ENCODE assay signal across 27 cellular contexts in the genomic region with DNA sequence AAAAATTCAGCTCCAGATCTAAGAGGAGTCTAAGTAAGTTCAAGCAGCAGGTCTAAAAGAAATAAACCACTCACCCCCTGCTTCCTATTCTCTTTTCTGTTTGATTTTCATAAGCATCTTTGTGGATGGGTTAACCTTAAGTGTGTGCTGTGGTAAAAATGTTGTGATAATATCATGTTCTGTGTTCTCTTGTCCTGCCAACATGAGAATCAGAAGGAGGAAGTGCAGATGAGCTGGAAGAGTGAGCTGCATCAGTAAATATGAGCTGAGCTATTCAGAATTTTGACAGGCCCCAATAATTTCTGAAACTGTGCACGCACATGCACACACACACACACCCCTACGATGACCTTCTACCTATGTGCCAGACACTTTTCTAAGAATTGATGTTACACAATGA.
"Had no signal": no experiment of that assay in that cellular context is flagged by ENCODE, and none has a peak within 500 bp of the region (broad histone marks: within the 10 kb centered on the region; RNA-seq: fewer than 3 reads in every experiment).

No MANE protein-coding gene starts in this region.

- H3K4me3 Mint-ChIP-seq: activated CD4-positive, alpha-beta memory T cell treated with anti-CD3 and anti-CD28 coated beads, Interleukin-2, amount 10 ng/mL, durations not matched to agents 7 days and 5 days; activated CD4-positive, alpha-beta T cell treated with anti-CD3 and anti-CD28 coated beads, Interleukin-2, amount 10 ng/mL, durations not matched to agents 7 days and 5 days; activated naive CD4-positive, alpha-beta T cell treated with anti-CD3 and anti-CD28 coated beads, Interleukin-2, amount 10 ng/mL, durations not matched to agents 7 days and 5 days; activated naive CD8-positive, alpha-beta T cell treated with anti-CD3 and anti-CD28 coated beads, Interleukin-2, amount 10 ng/mL, durations not matched to agents 7 days and 5 days; activated T-cell treated with anti-CD3 and anti-CD28 coated beads, Interleukin-2, amount 50 U/mL, for 24 hours; activated T-cell treated with anti-CD3 and anti-CD28 coated beads, Interleukin-2, amount 50 U/mL, for 72 hours; central memory CD8-positive, alpha-beta T cell; dendritic cell treated with granulocyte-macrophage colony-stimulating factor and Interleukin-4, amounts not matched to agents 40 ng/mL and 50 ng/mL, for 4 days; effector memory CD8-positive, alpha-beta T cell had no signal

- H3K27me3 Mint-ChIP-seq: activated CD4-positive, alpha-beta memory T cell treated with anti-CD3 and anti-CD28 coated beads, Interleukin-2, amount 10 ng/mL, durations not matched to agents 7 days and 5 days; activated CD4-positive, alpha-beta T cell treated with anti-CD3 and anti-CD28 coated beads, Interleukin-2, amount 10 ng/mL, durations not matched to agents 7 days and 5 days; activated naive CD8-positive, alpha-beta T cell treated with anti-CD3 and anti-CD28 coated beads, Interleukin-2, amount 10 ng/mL, durations not matched to agents 7 days and 5 days; activated T-cell treated with anti-CD3 and anti-CD28 coated beads, Interleukin-2, amount 50 U/mL, for 24 hours; central memory CD8-positive, alpha-beta T cell; dendritic cell treated with granulocyte-macrophage colony-stimulating factor and Interleukin-4, amounts not matched to agents 40 ng/mL and 50 ng/mL, for 4 days; effector memory CD8-positive, alpha-beta T cell had no signal

- H3K27me3 ChIP-seq: brain microvascular endothelial cell, esophagus muscularis mucosa, foreskin keratinocyte, gastrocnemius medialis, heart right ventricle had no signal

- DNase-seq: activated CD4-positive, alpha-beta memory T cell treated with anti-CD3 and anti-CD28 coated beads, Interleukin-2, amount 10 ng/mL, durations not matched to agents 7 days and 5 days; activated CD4-positive, alpha-beta T cell treated with anti-CD3 and anti-CD28 coated beads for 1 hour; activated CD4-positive, alpha-beta T cell treated with anti-CD3 and anti-CD28 coated beads for 4 hours; activated CD4-positive, alpha-beta T cell treated with anti-CD3 and anti-CD28 coated beads, Interleukin-2, amount 10 ng/mL, durations not matched to agents 7 days and 5 days; activated CD4-positive, alpha-beta T cell treated with anti-CD3 and anti-CD28 coated beads, Interleukin-2, amount 50 U/mL, for 4 hours; activated CD8-positive, alpha-beta memory T cell treated with anti-CD3 and anti-CD28 coated beads, Interleukin-2, amount 50 U/mL, for 48 hours; activated gamma-delta T cell; activated naive CD4-positive, alpha-beta T cell; activated naive CD4-positive, alpha-beta T cell treated with anti-CD3 and anti-CD28 coated beads, Interleukin-2, amount 10 ng/mL, durations not matched to agents 7 days and 5 days; activated naive CD8-positive, alpha-beta T cell treated with anti-CD3 and anti-CD28 coated beads, Interleukin-2, amount 10 ng/mL, durations not matched to agents 7 days and 5 days; activated T-cell treated with anti-CD3 and anti-CD28 coated beads for 4 hours; activated T-cell treated with anti-CD3 and anti-CD28 coated beads, Interleukin-2, amount 50 U/mL, for 24 hours; activated T-cell treated with anti-CD3 and anti-CD28 coated beads, Interleukin-2, amount 50 U/mL, for 72 hours; amniotic stem cell; anterior cingulate cortex; brain microvascular endothelial cell; effector CD4-positive, alpha-beta T cell; effector memory CD8-positive, alpha-beta T cell; erythroblast; foreskin keratinocyte; gastrocnemius medialis; heart right ventricle had no signal

- H3K27ac ChIP-seq: brain microvascular endothelial cell, coronary artery, esophagus muscularis mucosa, foreskin keratinocyte, gastrocnemius medialis, heart right ventricle had no signal

- H3K4me1 ChIP-seq: foreskin keratinocyte, gastrocnemius medialis had no signal

- ATAC-seq: activated naive CD4-positive, alpha-beta T cell treated with anti-CD3 and anti-CD28 coated beads, Interleukin-2, amount 50 U/mL, for 72 hours; activated T-cell treated with anti-CD3 and anti-CD28 coated beads, Interleukin-2, amount 50 U/mL, for 72 hours; effector memory CD8-positive, alpha-beta T cell; foreskin keratinocyte; gastrocnemius medialis; heart right ventricle had no signal

- H3K4me3 ChIP-seq: coronary artery, esophagus muscularis mucosa, gastrocnemius medialis, heart right ventricle had no signal

- H3K27ac Mint-ChIP-seq: activated CD4-positive, alpha-beta memory T cell treated with anti-CD3 and anti-CD28 coated beads, Interleukin-2, amount 10 ng/mL, durations not matched to agents 7 days and 5 days; activated CD4-positive, alpha-beta T cell treated with anti-CD3 and anti-CD28 coated beads, Interleukin-2, amount 10 ng/mL, durations not matched to agents 7 days and 5 days; activated naive CD4-positive, alpha-beta T cell treated with anti-CD3 and anti-CD28 coated beads, Interleukin-2, amount 10 ng/mL, durations not matched to agents 7 days and 5 days; activated naive CD4-positive, alpha-beta T cell treated with anti-CD3 and anti-CD28 coated beads, Interleukin-2, amount 50 U/mL, for 72 hours; activated naive CD8-positive, alpha-beta T cell treated with anti-CD3 and anti-CD28 coated beads, Interleukin-2, amount 10 ng/mL, durations not matched to agents 7 days and 5 days; activated T-cell treated with anti-CD3 and anti-CD28 coated beads, Interleukin-2, amount 50 U/mL, for 24 hours; activated T-cell treated with anti-CD3 and anti-CD28 coated beads, Interleukin-2, amount 50 U/mL, for 72 hours; effector memory CD8-positive, alpha-beta T cell had no signal

- H3K9me3 ChIP-seq: gastrocnemius medialis had no signal

- H3K36me3 ChIP-seq: brain microvascular endothelial cell, esophagus muscularis mucosa, gastrocnemius medialis, heart right ventricle had no signal

- H3K4me1 Mint-ChIP-seq: activated naive CD8-positive, alpha-beta T cell treated with anti-CD3 and anti-CD28 coated beads, Interleukin-2, amount 10 ng/mL, durations not matched to agents 7 days and 5 days; central memory CD8-positive, alpha-beta T cell had no signal
